In genomic region chr7:101216860-101217387, GRCh38 we compare ENCODE assay signal across 8 cellular contexts.
A peak's percentile ranks its signal among the peaks of the same experiment; 100 is the strongest.
DNase-seq lines count a peak whose midpoint lies in the region; ATAC-seq lines count a peak whose summit lies in the region.

No MANE protein-coding gene starts in this region.

- ATAC-seq in GM19035 (IDR thresholded peaks at IDR 0.05; ENCODE audit: unreplicated experiment) = peak; percentile 22
- peak; percentile 25 for ATAC-seq in HG03442 (IDR thresholded peaks at IDR 0.05; ENCODE audit: unreplicated experiment)

- peak overlapping the region; percentile 95 for H3K27ac ChIP-seq in ACC112 (ENCODE audit: low read depth, low read length)
- H3K27ac ChIP-seq in substantia nigra (ENCODE audit: low read depth, low read length, poor library complexity, severe bottlenecking) = peak overlapping the region; percentile 97

- peaks cover 56% of the 10 kb centered on the region for H3K79me2 ChIP-seq in ACC112 (ENCODE audit: control insufficient read depth, insufficient read depth, low read length, unreplicated experiment)

- peak overlapping the region; percentile 95 for H3K4me3 ChIP-seq in ACC112 (ENCODE audit: low read depth, low read length)
- peak overlapping the region; percentile 97 for H3K4me3 ChIP-seq in adipocyte (ENCODE audit: low read length)

- peak overlapping the region; percentile 99 for H3K9ac ChIP-seq in adipocyte (ENCODE audit: low read length)

- no peaks in the 10 kb centered on the region for H3K9me3 ChIP-seq in adipocyte (ENCODE audit: control insufficient read depth, low read length)

- no peak for DNase-seq in adipocyte (ENCODE audit: low read depth)
- peak; percentile 25 for DNase-seq in kidney tubule cell (ENCODE audit: low spot score)
- peak in 8 of 49 donors; percentile 24 to 53 (median 38) for DNase-seq in substantia nigra (lab: John Stamatoyannopoulos, UW)
- DNase-seq in NOMO-1 (lab: John Stamatoyannopoulos, UW; ENCODE audit: unreplicated experiment in 2 of 2) = no peak
- no peak for DNase-seq in DMS 273 (lab: John Stamatoyannopoulos, UW; ENCODE audit: unreplicated experiment)

- 0 out of 2 replicates have a peak, but pooled peaks cover 3% of the 10 kb centered on the region for H3K36me3 ChIP-seq in ACC112 (ENCODE audit: insufficient read depth, low read length)
- H3K36me3 ChIP-seq in adipocyte (ENCODE audit: control insufficient read depth, insufficient read depth, low read length, severe bottlenecking) = peaks cover 32% of the 10 kb centered on the region

- no peaks in the 10 kb centered on the region for H3K27me3 ChIP-seq in ACC112 (ENCODE audit: insufficient read depth, low read length)
- no peaks in the 10 kb centered on the region for H3K27me3 ChIP-seq in adipocyte (replicated peaks; ENCODE audit: control insufficient read depth, insufficient read depth, low read length)

- peaks cover 8% of the 10 kb centered on the region for H3K4me1 ChIP-seq in ACC112 (ENCODE audit: control insufficient read depth, insufficient read depth, low read length, unreplicated experiment)
- peaks cover 48% of the 10 kb centered on the region for H3K4me1 ChIP-seq in adipocyte (ENCODE audit: control insufficient read depth, insufficient read depth, low read length)

- H2AFZ ChIP-seq in ACC112 (ENCODE audit: low read length, unreplicated experiment) = peak overlapping the region; percentile 15
